In the genomic region with DNA sequence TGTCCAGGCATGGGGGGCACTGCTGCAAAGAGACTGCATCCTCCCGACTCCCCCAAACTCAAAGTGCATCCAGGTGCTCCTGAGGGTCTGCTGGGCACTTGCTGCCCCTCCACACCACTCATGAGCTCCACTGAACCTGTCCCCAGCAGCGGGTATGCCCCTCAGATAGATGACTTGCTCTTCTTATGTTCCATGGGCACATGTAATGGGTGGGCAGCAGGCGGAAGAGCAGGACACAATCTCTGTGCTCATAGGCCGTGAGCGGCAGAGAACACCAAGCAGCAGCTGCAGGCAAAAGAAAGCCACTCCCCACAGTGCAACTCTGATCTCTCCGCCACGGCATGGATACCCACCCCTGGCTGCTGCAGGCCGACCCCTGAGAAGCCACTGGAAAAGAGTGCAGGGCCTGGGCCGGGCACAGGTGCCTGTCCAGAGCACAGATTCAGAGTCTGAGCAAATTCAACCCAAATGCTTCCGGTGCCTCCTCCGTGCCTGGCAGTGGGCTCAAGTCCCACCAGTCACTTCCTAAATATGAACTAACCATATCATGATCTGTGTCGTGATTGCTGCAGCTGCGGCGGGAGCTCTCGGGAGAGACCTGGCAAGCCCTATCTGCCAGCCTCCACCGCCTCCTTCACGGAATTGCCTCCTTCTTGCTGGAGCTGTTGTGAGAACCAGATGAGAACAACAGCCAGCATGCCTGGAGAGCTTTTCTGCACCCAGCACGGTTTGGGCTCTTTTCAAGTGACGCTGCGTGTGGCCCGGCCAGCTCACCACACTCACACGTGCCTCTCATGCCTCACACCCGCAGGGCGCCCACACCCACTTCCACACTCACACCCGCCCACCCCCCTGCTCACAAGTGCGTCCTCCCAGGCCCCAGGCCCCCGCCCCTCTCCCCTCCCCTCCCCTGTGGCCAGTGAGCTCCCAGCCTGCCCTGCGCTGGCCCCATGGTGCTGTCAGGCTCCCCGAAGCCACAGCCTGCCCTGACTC, we compare ENCODE assay signal across 1 cellular context.
TF ChIP-seq lines count a peak whose summit lies in the region.

No MANE protein-coding gene starts in this region.

TF ChIP-seq in HepG2, 621 proteins besides CTCF, POLR2A, EP300 and RAD21:
- TF ChIP-seq, protein P1, sequence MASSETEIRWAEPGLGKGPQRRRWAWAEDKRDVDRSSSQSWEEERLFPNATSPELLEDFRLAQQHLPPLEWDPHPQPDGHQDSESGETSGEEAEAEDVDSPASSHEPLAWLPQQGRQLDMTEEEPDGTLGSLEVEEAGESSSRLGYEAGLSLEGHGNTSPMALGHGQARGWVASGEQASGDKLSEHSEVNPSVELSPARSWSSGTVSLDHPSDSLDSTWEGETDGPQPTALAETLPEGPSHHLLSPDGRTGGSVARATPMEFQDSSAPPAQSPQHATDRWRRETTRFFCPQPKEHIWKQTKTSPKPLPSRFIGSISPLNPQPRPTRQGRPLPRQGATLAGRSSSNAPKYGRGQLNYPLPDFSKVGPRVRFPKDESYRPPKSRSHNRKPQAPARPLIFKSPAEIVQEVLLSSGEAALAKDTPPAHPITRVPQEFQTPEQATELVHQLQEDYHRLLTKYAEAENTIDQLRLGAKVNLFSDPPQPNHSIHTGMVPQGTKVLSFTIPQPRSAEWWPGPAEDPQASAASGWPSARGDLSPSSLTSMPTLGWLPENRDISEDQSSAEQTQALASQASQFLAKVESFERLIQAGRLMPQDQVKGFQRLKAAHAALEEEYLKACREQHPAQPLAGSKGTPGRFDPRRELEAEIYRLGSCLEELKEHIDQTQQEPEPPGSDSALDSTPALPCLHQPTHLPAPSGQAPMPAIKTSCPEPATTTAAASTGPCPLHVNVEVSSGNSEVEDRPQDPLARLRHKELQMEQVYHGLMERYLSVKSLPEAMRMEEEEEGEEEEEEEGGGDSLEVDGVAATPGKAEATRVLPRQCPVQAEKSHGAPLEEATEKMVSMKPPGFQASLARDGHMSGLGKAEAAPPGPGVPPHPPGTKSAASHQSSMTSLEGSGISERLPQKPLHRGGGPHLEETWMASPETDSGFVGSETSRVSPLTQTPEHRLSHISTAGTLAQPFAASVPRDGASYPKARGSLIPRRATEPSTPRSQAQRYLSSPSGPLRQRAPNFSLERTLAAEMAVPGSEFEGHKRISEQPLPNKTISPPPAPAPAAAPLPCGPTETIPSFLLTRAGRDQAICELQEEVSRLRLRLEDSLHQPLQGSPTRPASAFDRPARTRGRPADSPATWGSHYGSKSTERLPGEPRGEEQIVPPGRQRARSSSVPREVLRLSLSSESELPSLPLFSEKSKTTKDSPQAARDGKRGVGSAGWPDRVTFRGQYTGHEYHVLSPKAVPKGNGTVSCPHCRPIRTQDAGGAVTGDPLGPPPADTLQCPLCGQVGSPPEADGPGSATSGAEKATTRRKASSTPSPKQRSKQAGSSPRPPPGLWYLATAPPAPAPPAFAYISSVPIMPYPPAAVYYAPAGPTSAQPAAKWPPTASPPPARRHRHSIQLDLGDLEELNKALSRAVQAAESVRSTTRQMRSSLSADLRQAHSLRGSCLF (CRISPR knock-in tag; IDR thresholded peaks at IDR 0.05; ENCODE audit: borderline replicate concordance) = no peak
- TF ChIP-seq, protein P2, sequence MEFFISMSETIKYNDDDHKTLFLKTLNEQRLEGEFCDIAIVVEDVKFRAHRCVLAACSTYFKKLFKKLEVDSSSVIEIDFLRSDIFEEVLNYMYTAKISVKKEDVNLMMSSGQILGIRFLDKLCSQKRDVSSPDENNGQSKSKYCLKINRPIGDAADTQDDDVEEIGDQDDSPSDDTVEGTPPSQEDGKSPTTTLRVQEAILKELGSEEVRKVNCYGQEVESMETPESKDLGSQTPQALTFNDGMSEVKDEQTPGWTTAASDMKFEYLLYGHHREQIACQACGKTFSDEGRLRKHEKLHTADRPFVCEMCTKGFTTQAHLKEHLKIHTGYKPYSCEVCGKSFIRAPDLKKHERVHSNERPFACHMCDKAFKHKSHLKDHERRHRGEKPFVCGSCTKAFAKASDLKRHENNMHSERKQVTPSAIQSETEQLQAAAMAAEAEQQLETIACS (CRISPR knock-in tag; IDR thresholded peaks at IDR 0.05) = no peak
- TF ChIP-seq MTA1 (CRISPR knock-in tag; IDR thresholded peaks at IDR 0.05; ENCODE audit: borderline replicate concordance) = no peak
- TF ChIP-seq MXD4 (CRISPR knock-in tag; IDR thresholded peaks at IDR 0.05) = no peak
- TF ChIP-seq AGO1 (IDR thresholded peaks at IDR 0.05; ENCODE audit: low read depth, low read length, poor library complexity, severe bottlenecking) = no peak
- TF ChIP-seq ZNF354B (CRISPR knock-in tag; IDR thresholded peaks at IDR 0.05) = no peak
- no peak for TF ChIP-seq MTF1 (CRISPR knock-in tag; IDR thresholded peaks at IDR 0.05)
- no peak for TF ChIP-seq NAIF1 (CRISPR knock-in tag; IDR thresholded peaks at IDR 0.05; ENCODE audit: borderline replicate concordance)
- TF ChIP-seq PHF5A (CRISPR knock-in tag; IDR thresholded peaks at IDR 0.05; ENCODE audit: low read depth, unreplicated experiment) = no peak
- no peak for TF ChIP-seq ZC3H4 (CRISPR knock-in tag; IDR thresholded peaks at IDR 0.05; ENCODE audit: borderline replicate concordance)
- no peak for TF ChIP-seq BCL6 (CRISPR knock-in tag; IDR thresholded peaks at IDR 0.05)
- no peak for TF ChIP-seq GPN1 (CRISPR knock-in tag; IDR thresholded peaks at IDR 0.05; ENCODE audit: borderline replicate concordance)
- TF ChIP-seq TMF1 (CRISPR knock-in tag; IDR thresholded peaks at IDR 0.05; ENCODE audit: low read depth) = no peak
